ENCODE assay signal across 9 cellular contexts in the genomic region with DNA sequence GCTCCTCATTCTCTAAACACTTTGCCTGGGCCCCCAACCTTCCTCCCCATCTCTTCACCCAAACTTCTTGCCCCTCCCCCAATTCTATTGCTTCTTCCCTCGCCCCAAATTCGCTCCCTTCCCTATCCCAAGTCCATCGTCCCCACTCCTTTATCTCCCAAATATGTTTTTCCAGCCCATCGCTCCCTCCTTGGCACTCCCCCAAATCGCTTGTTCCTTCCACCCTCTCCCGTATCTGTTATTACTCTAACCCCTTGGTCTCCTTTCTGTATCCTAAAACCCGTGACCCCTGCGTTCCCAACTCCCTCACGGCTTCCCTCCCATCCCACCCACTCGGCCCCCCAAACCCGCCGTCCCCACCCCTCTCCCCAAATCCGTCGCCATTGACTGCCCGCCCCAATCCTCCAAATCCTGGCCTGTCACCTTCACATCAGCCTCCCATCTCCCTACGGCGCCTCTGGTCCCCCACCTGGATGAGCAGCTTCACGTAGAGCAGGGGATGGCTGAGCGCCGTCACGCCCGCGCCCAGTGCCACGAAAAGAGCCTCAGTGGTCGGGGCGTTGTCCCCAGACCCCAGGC. TPM values are rescaled to one million over a fixed set of nuclear protein-coding genes. Genes with fewer than 3 reads are reported as not detected.
DNase-seq lines count a peak whose midpoint lies in the region; ATAC-seq, FAIRE-seq and TF ChIP-seq lines count a peak whose summit lies in the region.
"Had no signal": no experiment of that assay in that cellular context is flagged by ENCODE, and none has a peak within 500 bp of the region (broad histone marks: within the 10 kb centered on the region; RNA-seq: fewer than 3 reads in every experiment).

No MANE protein-coding gene starts in this region.

- TF ChIP-seq CTCF in CD4-positive, alpha-beta T cell (IDR thresholded peaks at IDR 0.05), result no peak
- no peak for TF ChIP-seq CTCF in K562 (IDR thresholded peaks at IDR 0.05 in 2 of 3, conservative IDR thresholded peaks at IDR 0.05 in 1 of 3; ENCODE audit: insufficient read depth in 2 of 3, low read depth in 1 of 3, low read length in 3 of 3)

- no peak for TF ChIP-seq POLR2A in K562 (conservative IDR thresholded peaks at IDR 0.05)

- no peaks in the 10 kb centered on the region for H3K27me3 Mint-ChIP-seq in CD4-positive, alpha-beta T cell
- peaks cover 0 to 5% of the 10 kb centered on the region in 2 donors for H3K27me3 Mint-ChIP-seq in natural killer cell treated with Interleukin-12 subunit alpha and Interleukin-12 subunit beta and Interleukin-15 and Interleukin-18, amount 100 ng/mL, for 72 hours

- FAIRE-seq in K562 (lab: Jason Lieb, UNC), result no peak
- FAIRE-seq: islet of Langerhans had no signal

- no peak overlapping the region for H3K27ac Mint-ChIP-seq in CD4-positive, alpha-beta T cell
- no peak overlapping the region for H3K27ac Mint-ChIP-seq in natural killer cell treated with Interleukin-12 subunit alpha and Interleukin-12 subunit beta and Interleukin-15 and Interleukin-18, amount 100 ng/mL, for 72 hours

- H3K36me3 Mint-ChIP-seq in CD4-positive, alpha-beta T cell (ENCODE audit: low read depth), result peaks cover 17% of the 10 kb centered on the region
- peaks cover 4% of the 10 kb centered on the region for H3K36me3 Mint-ChIP-seq in natural killer cell treated with Interleukin-12 subunit alpha and Interleukin-12 subunit beta and Interleukin-15 and Interleukin-18, amount 100 ng/mL, for 72 hours

- no peaks in the 10 kb centered on the region for H3K9me3 ChIP-seq in CD4-positive, alpha-beta T cell (ENCODE audit: control insufficient read depth, low read length)
- H3K9me3 ChIP-seq in K562 (replicated peaks; ENCODE audit: control insufficient read depth, insufficient read depth, low read depth, low read length) (no peaks in the 10 kb centered on the region; the same call in 1 of the 2 replicates), muscle layer of colon (ENCODE audit: low read length) (no peaks in the 10 kb centered on the region)

- no peak overlapping the region for H3K4me3 Mint-ChIP-seq in CD4-positive, alpha-beta T cell
- H3K4me3 Mint-ChIP-seq in natural killer cell treated with Interleukin-12 subunit alpha and Interleukin-12 subunit beta and Interleukin-15 and Interleukin-18, amount 100 ng/mL, for 72 hours, result no peak overlapping the region

- peaks cover 11% of the 10 kb centered on the region for H3K9me1 ChIP-seq in K562 (ENCODE audit: control insufficient read depth, insufficient read depth, low read length)

- intact Hi-C loops in CD4-positive, alpha-beta T cell (cut with DNase I, micrococcal nuclease), result loop anchor here (1.0 to 5.0 kb wide), 3 partner anchors 21 to 1063 kb away; partner anchors contain the start of gene SRPK1 (in 1 of the 2)
- intact Hi-C loops in K562 (cut with micrococcal nuclease), result loop anchor here (5.0 kb wide), 1 partner anchor 98 kb away; the partner anchor contains the start of gene C6orf89

- peaks cover 63% of the 10 kb centered on the region for H3K79me2 ChIP-seq in K562 (ENCODE audit: control insufficient read depth, insufficient read depth, low read length)

- H4K20me1 ChIP-seq in K562 (replicated peaks; ENCODE audit: control insufficient read depth, insufficient read depth, low read length), result peaks cover 35% of the 10 kb centered on the region

- no peak for DNase-seq in CD4-positive, alpha-beta T cell
- DNase-seq in K562 (ENCODE audit: extremely low read depth in 1 of 4, low spot score in 3 of 4) (peak in 1 of 4 experiments; percentile 53), glomerular visceral epithelial cell (ENCODE audit: extremely low spot score) (no peak), NK-92 (lab: John Stamatoyannopoulos, UW; ENCODE audit: unreplicated experiment) (no peak)
- DNase-seq in natural killer cell treated with Interleukin-12 subunit alpha and Interleukin-12 subunit beta and Interleukin-15 and Interleukin-18, amount 100 ng/mL, for 72 hours (ENCODE audit: low spot score), result no peak
- no peak for DNase-seq in activated CD8-positive, alpha-beta memory T cell treated with anti-CD3 and anti-CD28 coated beads, Interleukin-2, amount 50 U/mL, for 4 hours

- peak overlapping the region; percentile 81 for H3K27ac ChIP-seq in CD4-positive, alpha-beta T cell (ENCODE audit: low read depth, low read length)
- H3K27ac ChIP-seq in K562 (ENCODE audit: extremely low read depth, low read depth, low read length) (peak overlapping the region; percentile 84), muscle layer of colon (ENCODE audit: low read depth, low read length) (peak overlapping the region; percentile 95)

- TF ChIP-seq EP300 in K562 (IDR thresholded peaks at IDR 0.05; ENCODE audit: low read length), result no peak

- H3K4me3 ChIP-seq in K562 (peak overlapping the region; percentile 95), muscle layer of colon (ENCODE audit: low read depth in 1 of 2, low read length in 2 of 2) (peak overlapping the region; percentile 62 to 75)

- BruUV-seq in K562 (replicated peaks; lab: Mats Ljungman, UMichigan), result no TSS peak

- peak overlapping the region; percentile 94 for H3K4me2 ChIP-seq in K562 (ENCODE audit: insufficient read depth, low read length)

- in situ Hi-C loops in K562 (cut with MboI), result no loop called here

- H3K9ac ChIP-seq in K562 (ENCODE audit: insufficient read depth in 1 of 2, low read depth in 2 of 2, low read length in 2 of 2) (peak overlapping the region; percentile 84 to 99), muscle layer of colon (ENCODE audit: low read length) (peak overlapping the region; percentile 82)

- H3K36me3 ChIP-seq in K562 (ENCODE audit: control insufficient read depth, insufficient read depth, low read length) (peaks cover 35% of the 10 kb centered on the region), muscle layer of colon (ENCODE audit: insufficient read depth, low read length) (peaks cover 4% of the 10 kb centered on the region)

- H2AFZ ChIP-seq in K562 (ENCODE audit: low read depth, low read length), result peak overlapping the region; percentile 86

- no peak for TF ChIP-seq RAD21 in K562 (CRISPR knock-in tag; conservative IDR thresholded peaks at IDR 0.05 in 1 of 2, IDR thresholded peaks at IDR 0.05 in 1 of 2)

- CTCF ChIA-PET in CD4-positive, alpha-beta T cell (lab: Charles Lee), result interaction anchor here (0.9 to 2.0 kb wide), 5 partner anchors 33 to 226 kb away, joined by 3 to 9 read pairs (median 3); partner anchors contain the start of genes C6orf89 and PPIL1
- CTCF ChIA-PET in K562 (lab: Yijun Ruan, JAX; ENCODE audit: low intra/inter-chr PET ratio), result interaction anchor here (0.7 to 1.1 kb wide), 2 partner anchors 33 to 204 kb away, joined by 4 read pairs; no protein-coding TSS in a partner anchor

- ATAC-seq in CD4-positive, alpha-beta T cell (ENCODE audit: poor library complexity), result peak; percentile 2
- ATAC-seq in HG02759 (IDR thresholded peaks at IDR 0.05; ENCODE audit: unreplicated experiment) (peak; percentile 39), K562 (peak; percentile 25)
- no peak for ATAC-seq in natural killer cell treated with Interleukin-12 subunit alpha and Interleukin-12 subunit beta and Interleukin-15 and Interleukin-18, amount 100 ng/mL, for 72 hours

- POLR2A ChIA-PET in CD4-positive, alpha-beta T cell (lab: Charles Lee), result interaction anchor here (0.7 to 3.2 kb wide), 24 partner anchors 21 to 833 kb away, joined by 3 to 35 read pairs (median 6); partner anchors contain the start of genes C6orf89, PI16, PIM1 and PPIL1
- POLR2A ChIA-PET in K562 (lab: Yijun Ruan, JAX), result interaction anchor here (0.6 to 2.5 kb wide), 13 partner anchors 10 to 1695 kb away, joined by 3 to 6 read pairs (median 4); partner anchors contain the start of genes PI16 and PPIL1

- H3K4me1 Mint-ChIP-seq in CD4-positive, alpha-beta T cell (ENCODE audit: low read depth), result peaks cover 26% of the 10 kb centered on the region
- H3K4me1 Mint-ChIP-seq in natural killer cell treated with Interleukin-12 subunit alpha and Interleukin-12 subunit beta and Interleukin-15 and Interleukin-18, amount 100 ng/mL, for 72 hours (ENCODE audit: low read depth in 2 of 2), result peaks cover 25 to 28% of the 10 kb centered on the region in 2 donors

- H3K9me3 Mint-ChIP-seq in CD4-positive, alpha-beta T cell, result no peaks in the 10 kb centered on the region
- H3K9me3 Mint-ChIP-seq in natural killer cell treated with Interleukin-12 subunit alpha and Interleukin-12 subunit beta and Interleukin-15 and Interleukin-18, amount 100 ng/mL, for 72 hours, result no peaks in the 10 kb centered on the region

- no peaks in the 10 kb centered on the region for H3K27me3 ChIP-seq in CD4-positive, alpha-beta T cell (ENCODE audit: control insufficient read depth, insufficient read depth, low read length)
- H3K27me3 ChIP-seq in K562 (ENCODE audit: control insufficient read depth in 2 of 2, insufficient read depth in 2 of 2, low read length in 2 of 2), result no peaks in the 10 kb centered on the region; a peak in 1 of 5 replicates
- no peaks in the 10 kb centered on the region for H3K27me3 ChIP-seq in muscle layer of colon (ENCODE audit: control insufficient read depth in 1 of 2, insufficient read depth in 2 of 2, low read length in 2 of 2)

- under 1% methylated on average over 16 of the region's 26 CpGs for WGBS in K562 (ENCODE audit: insufficient coverage, low coverage, missing lambda C conversion rate)

- H3K4me1 ChIP-seq in K562 (replicated peaks in 1 of 2; ENCODE audit: control insufficient read depth in 2 of 2, insufficient read depth in 2 of 2, low read length in 2 of 2) (peaks cover 25 to 31% of the 10 kb centered on the region in 2 experiments), muscle layer of colon (ENCODE audit: insufficient read depth, low read length) (peaks cover 56% of the 10 kb centered on the region)

RNA-seq across cellular contexts. Expression of gene MTCH1, which starts 0.5 kb away (rescaled TPM):
- 100 to 1,000 TPM; 231 to 239 TPM for total RNA-seq in CD4-positive, alpha-beta T cell
- total RNA-seq in K562 (2011; cell fraction: chromatin; rRNA removed; ENCODE audit: low replicate concordance), result 102 and 218 TPM in 2 replicates
- 162 and 195 TPM in 2 replicates for total RNA-seq in K562 (2011; cell fraction: nucleolus; rRNA removed)
- total RNA-seq in K562 (2011; cell fraction: nucleoplasm; rRNA removed), result 126 and 134 TPM in 2 replicates
- total RNA-seq in K562 (2014; rRNA removed) (118 and 148 TPM in 2 replicates), K562 (2014; rRNA removed; fragmentation: Illumina TruSeq; extraction: Trizol) (98.3 and 112 TPM in 2 replicates), K562 (2015; rRNA removed; fragmentation: Illumina TruSeq; extraction: Trizol) (114 and 122 TPM in 2 replicates), K562 (2021) (153 and 161 TPM in 2 replicates)
- polyA plus RNA-seq in K562 (2011; rRNA removed) (135 and 137 TPM in 2 replicates), K562 (2014; fragmentation: Illumina TruSeq; extraction: Trizol) (125 and 128 TPM in 2 replicates), K562 (2014; fragmentation: Nextera tagmentation; extraction: Ambion mirVana) (10 to 100 TPM in 1 of 2 experiments, 1 to 10 TPM in 1; 7.9 to 14.1 TPM), K562 (2014; rRNA removed) (102 and 116 TPM in 2 replicates)
- polyA plus RNA-seq in K562 (2011; cell fraction: cytosol; rRNA removed), result 156 and 157 TPM in 2 replicates
- 338 and 345 TPM in 2 replicates for polyA plus RNA-seq in K562 (2011; cell fraction: nucleus; rRNA removed)
- 148 and 189 TPM in 2 replicates for polyA plus RNA-seq in K562 (2012)
- polyA minus RNA-seq in K562 (2011; rRNA and poly(A)+ RNA removed), result 101 and 125 TPM in 2 replicates
- polyA minus RNA-seq in K562 (2011; cell fraction: cytosol; rRNA and poly(A)+ RNA removed), result 65.4 and 66.7 TPM in 2 replicates
- 139 and 166 TPM in 2 replicates for polyA minus RNA-seq in K562 (2011; cell fraction: nucleus; rRNA and poly(A)+ RNA removed)
- total RNA-seq in natural killer cell treated with Interleukin-12 subunit alpha and Interleukin-12 subunit beta and Interleukin-15 and Interleukin-18, amount 100 ng/mL, for 72 hours, result 100 to 1,000 TPM; 118 to 183 TPM

RNA-seq across cellular contexts. Expression of gene FGD2, which starts 20.0 kb away (rescaled TPM):
- 1 to 10 TPM; 1.2 TPM for total RNA-seq in CD4-positive, alpha-beta T cell
- 0.30 and 0.49 TPM in 2 replicates for total RNA-seq in K562 (2011; cell fraction: chromatin; rRNA removed; ENCODE audit: low replicate concordance)
- total RNA-seq in K562 (2011; cell fraction: nucleolus; rRNA removed), result 0.13 TPM in 1 of 2 replicates, not detected in the other
- total RNA-seq in K562 (2011; cell fraction: nucleoplasm; rRNA removed), result 0.37 TPM in 1 of 2 replicates, not detected in the other
- total RNA-seq in K562 (2014; rRNA removed), result 0.04 TPM in 1 of 2 replicates, not detected in the other
- total RNA-seq in K562 (2014; rRNA removed; fragmentation: Illumina TruSeq; extraction: Trizol), result not detected in 2 replicates
- total RNA-seq in K562 (2015; rRNA removed; fragmentation: Illumina TruSeq; extraction: Trizol), result 0.15 TPM in 1 of 2 replicates, not detected in the other
- 0.13 TPM in 1 of 2 replicates, not detected in the other for total RNA-seq in K562 (2021)
- 0.04 TPM in 1 of 2 replicates, not detected in the other for polyA plus RNA-seq in K562 (2011; rRNA removed)
- 0.04 and 0.06 TPM in 2 replicates for polyA plus RNA-seq in K562 (2011; cell fraction: cytosol; rRNA removed)
- 0.15 and 0.44 TPM in 2 replicates for polyA plus RNA-seq in K562 (2011; cell fraction: nucleus; rRNA removed)
- 0.17 and 0.42 TPM in 2 replicates for polyA plus RNA-seq in K562 (2012)
- not detected in 2 replicates for polyA plus RNA-seq in K562 (2014; fragmentation: Illumina TruSeq; extraction: Trizol)
- polyA plus RNA-seq in K562 (2014; fragmentation: Nextera tagmentation; extraction: Ambion mirVana), result not detected
- polyA plus RNA-seq in K562 (2014; rRNA removed), result 0.09 TPM in 1 of 2 replicates, not detected in the other
- 0.03 TPM in 1 of 2 replicates, not detected in the other for polyA minus RNA-seq in K562 (2011; rRNA and poly(A)+ RNA removed)
- not detected in 2 replicates for polyA minus RNA-seq in K562 (2011; cell fraction: cytosol; rRNA and poly(A)+ RNA removed)
- 0.33 TPM in 1 of 2 replicates, not detected in the other for polyA minus RNA-seq in K562 (2011; cell fraction: nucleus; rRNA and poly(A)+ RNA removed)
- total RNA-seq in natural killer cell treated with Interleukin-12 subunit alpha and Interleukin-12 subunit beta and Interleukin-15 and Interleukin-18, amount 100 ng/mL, for 72 hours, result 1 to 10 TPM; 9.1 to 9.3 TPM

RNA-seq across cellular contexts. Expression of gene PI16, which starts 30.9 kb away (rescaled TPM):
- total RNA-seq in CD4-positive, alpha-beta T cell, result 1 to 10 TPM; 5.2 to 7.8 TPM
- 0.42 TPM in 1 of 2 replicates, not detected in the other for total RNA-seq in K562 (2011; cell fraction: chromatin; rRNA removed; ENCODE audit: low replicate concordance)
- 0.33 TPM in 1 of 2 replicates, not detected in the other for total RNA-seq in K562 (2011; cell fraction: nucleolus; rRNA removed)
- 0.15 and 0.84 TPM in 2 replicates for total RNA-seq in K562 (2011; cell fraction: nucleoplasm; rRNA removed)
- total RNA-seq in K562 (2014; rRNA removed) (0.12 and 0.18 TPM in 2 replicates), K562 (2014; rRNA removed; fragmentation: Illumina TruSeq; extraction: Trizol) (not detected in 2 replicates), K562 (2015; rRNA removed; fragmentation: Illumina TruSeq; extraction: Trizol) (not detected in 2 replicates), K562 (2021) (0.18 TPM in 1 of 2 replicates, not detected in the other)
- polyA plus RNA-seq in K562 (2011; rRNA removed) (0.06 TPM in 1 of 2 replicates, not detected in the other), K562 (2014; fragmentation: Illumina TruSeq; extraction: Trizol) (0.08 TPM in 1 of 2 replicates, not detected in the other), K562 (2014; fragmentation: Nextera tagmentation; extraction: Ambion mirVana) (not detected), K562 (2014; rRNA removed) (0.54 TPM in 1 of 2 replicates, not detected in the other)
- not detected in 2 replicates for polyA plus RNA-seq in K562 (2011; cell fraction: cytosol; rRNA removed)
- 0.06 and 0.13 TPM in 2 replicates for polyA plus RNA-seq in K562 (2011; cell fraction: nucleus; rRNA removed)
- 0.10 and 0.64 TPM in 2 replicates for polyA plus RNA-seq in K562 (2012)
- polyA minus RNA-seq in K562 (2011; rRNA and poly(A)+ RNA removed), result not detected in 2 replicates
- not detected in 2 replicates for polyA minus RNA-seq in K562 (2011; cell fraction: cytosol; rRNA and poly(A)+ RNA removed)
- polyA minus RNA-seq in K562 (2011; cell fraction: nucleus; rRNA and poly(A)+ RNA removed), result 0.33 TPM in 1 of 2 replicates, not detected in the other
- total RNA-seq in natural killer cell treated with Interleukin-12 subunit alpha and Interleukin-12 subunit beta and Interleukin-15 and Interleukin-18, amount 100 ng/mL, for 72 hours, result not detected

Comparison
In these comparisons a context has a peak if more than half of its experiments do, and no peak if none do; other contexts are left out.
1. ATAC-seq: peak in CD4-positive, alpha-beta T cell (single experiment), HG02759 (single experiment) and K562 (single experiment); none in natural killer cell treated with Interleukin-12 subunit alpha and Interleukin-12 subunit beta and Interleukin-15 and Interleukin-18, amount 100 ng/mL, for 72 hours (0 of 2).
2. RNA of gene FGD2, which starts 20.0 kb away (total RNA-seq): 9.1 to 9.3 TPM in natural killer cell treated with Interleukin-12 subunit alpha and Interleukin-12 subunit beta and Interleukin-15 and Interleukin-18, amount 100 ng/mL, for 72 hours; 1.2 TPM in CD4-positive, alpha-beta T cell and 0.04 to 0.49 TPM in K562; every median in the first group is over 4 times any median in the second.
3. Peak in every context shown above with its lines, with median percentiles within 50 percentile points of each other: H3K27ac ChIP-seq.